10 cellular contexts compared by ENCODE assay signal in the genomic region with DNA sequence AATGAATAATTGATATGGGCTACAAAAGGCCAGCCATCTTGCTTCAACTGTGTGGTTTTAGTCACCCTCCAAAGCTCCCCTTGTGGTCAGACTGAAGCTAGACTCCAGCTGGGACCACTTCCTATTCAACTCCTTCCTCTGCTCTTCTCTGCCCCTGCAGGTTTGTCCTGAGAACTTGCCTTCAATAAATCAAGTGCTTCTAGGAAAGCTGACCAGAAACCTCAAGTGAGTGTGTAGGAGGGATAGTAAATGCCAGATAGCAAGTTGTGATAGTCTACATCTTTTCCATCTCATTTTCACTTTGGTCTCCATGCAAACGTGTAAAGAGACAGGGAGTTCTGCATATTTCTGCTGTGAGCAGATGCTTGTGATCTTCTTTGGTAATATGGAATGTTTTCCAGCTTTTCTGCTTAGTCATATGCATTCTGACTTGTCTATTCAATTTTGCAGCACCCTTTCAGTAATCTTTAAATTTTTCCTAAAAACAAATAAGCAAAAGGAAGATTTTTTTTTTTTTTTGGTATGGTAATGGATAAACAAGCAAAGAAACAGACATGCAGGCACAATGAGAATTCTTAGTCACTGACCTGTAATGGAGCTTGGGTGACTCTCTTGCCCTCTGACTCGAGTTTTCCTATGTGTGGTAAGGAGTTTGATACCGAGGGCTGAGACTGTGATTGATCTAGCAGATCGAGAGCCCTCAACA.
DNase-seq lines count a peak whose midpoint lies in the region; ATAC-seq and TF ChIP-seq lines count a peak whose summit lies in the region.
"Had no signal": no experiment of that assay in that cellular context is flagged by ENCODE, and none has a peak within 500 bp of the region (broad histone marks: within the 10 kb centered on the region; RNA-seq: fewer than 3 reads in every experiment).

No MANE protein-coding gene starts in this region.

- no peaks in the 10 kb centered on the region for H3K79me2 ChIP-seq in GM23338 (replicated peaks; ENCODE audit: insufficient read depth)

- H3K9me2 ChIP-seq in GM23338 (ENCODE audit: insufficient read depth) = no peaks in the 10 kb centered on the region

- H3K27ac ChIP-seq in GM23338 (ENCODE audit: low read depth) = no peak overlapping the region
- H3K27ac ChIP-seq in thyroid gland = no peak overlapping the region
- H3K27ac ChIP-seq: SK-N-MC had no signal

- no peak overlapping the region for H2AFZ ChIP-seq in GM23338

- no peak overlapping the region for H3K4me3 Mint-ChIP-seq in GM23338
- H3K4me3 Mint-ChIP-seq: naive B cell had no signal

- no peak overlapping the region for H3K4me2 ChIP-seq in GM23338

- H3K36me3 Mint-ChIP-seq in GM23338 (ENCODE audit: low read depth) = peaks cover 4% of the 10 kb centered on the region; the same call in 1 of the 3 replicates
- H3K36me3 Mint-ChIP-seq: naive B cell had no signal

- peak; percentile 71 for ATAC-seq in GM23338
- no peak for ATAC-seq in GM21367 (IDR thresholded peaks at IDR 0.05; ENCODE audit: unreplicated experiment)
- ATAC-seq in HG02973 (IDR thresholded peaks at IDR 0.05; ENCODE audit: unreplicated experiment) = no peak

- no peaks in the 10 kb centered on the region for H3K27me3 ChIP-seq in GM23338 (ENCODE audit: insufficient read depth)
- H3K27me3 ChIP-seq in thyroid gland = no peaks in the 10 kb centered on the region

- 60 to 69% methylated on average over 4 of the region's 4 CpGs for WGBS in thyroid gland, 2 donors

- no peaks in the 10 kb centered on the region for H4K20me1 ChIP-seq in GM23338 (replicated peaks; ENCODE audit: insufficient read depth)

- H3K4me1 ChIP-seq in GM23338 (ENCODE audit: insufficient read depth) (peaks cover 34% of the 10 kb centered on the region), thyroid gland (no peaks in the 10 kb centered on the region)

- H3K27ac Mint-ChIP-seq in GM23338 = no peak overlapping the region
- H3K27ac Mint-ChIP-seq: naive B cell had no signal

- H3K36me3 ChIP-seq in GM23338 (ENCODE audit: insufficient read depth) = no peaks in the 10 kb centered on the region
- H3K36me3 ChIP-seq in thyroid gland = no peaks in the 10 kb centered on the region

- no peak for TF ChIP-seq POLR2A in thyroid gland (IDR thresholded peaks at IDR 0.05)

- H3K4me1 Mint-ChIP-seq in GM23338 = peaks cover 55% of the 10 kb centered on the region
- H3K4me1 Mint-ChIP-seq: naive B cell had no signal

- H3F3A ChIP-seq in GM23338 (replicated peaks; ENCODE audit: low read depth) = no peaks in the 10 kb centered on the region

- DNase-seq in GM23338 (ENCODE audit: low spot score) = peak; percentile 89
- peak; percentile 23 for DNase-seq in NCI-H524 treated with DMSO at 0.1 percent for 48 hours (lab: John Stamatoyannopoulos, UW)
- DNase-seq in dermis blood vessel endothelial cell = peak; percentile 42
- peak; percentile 29 for DNase-seq in retina
- DNase-seq in cerebellum (ENCODE audit: low spot score) = no peak
- no peak for DNase-seq in thyroid gland
- DNase-seq: naive B cell had no signal

- intact Hi-C loops in thyroid gland (cut with DNase I) = no loop called here

- no peaks in the 10 kb centered on the region for H3K9me3 Mint-ChIP-seq in GM23338

- TF ChIP-seq CTCF in GM23338 (conservative IDR thresholded peaks at IDR 0.05; ENCODE audit: low read depth in 2 of 2) (peak; percentile 58 to 76), thyroid gland (IDR thresholded peaks at IDR 0.05) (peak in 3 of 6 experiments; percentile 6 to 33 (median 11))

- peaks cover 3% of the 10 kb centered on the region for H3K27me3 Mint-ChIP-seq in GM23338 (ENCODE audit: insufficient read depth, low read depth, poor library complexity)
- H3K27me3 Mint-ChIP-seq: naive B cell had no signal

- no peaks in the 10 kb centered on the region for H3K9me3 ChIP-seq in thyroid gland

- H3K4me3 ChIP-seq in GM23338 = no peak overlapping the region
- H3K4me3 ChIP-seq in thyroid gland (replicated peaks in 1 of 3) = no peak overlapping the region
- H3K4me3 ChIP-seq: SK-N-MC had no signal

TF ChIP-seq in GM23338, 12 proteins besides CTCF, POLR2A, EP300 and RAD21 (continues in another document):
- TF ChIP-seq, protein P1, sequence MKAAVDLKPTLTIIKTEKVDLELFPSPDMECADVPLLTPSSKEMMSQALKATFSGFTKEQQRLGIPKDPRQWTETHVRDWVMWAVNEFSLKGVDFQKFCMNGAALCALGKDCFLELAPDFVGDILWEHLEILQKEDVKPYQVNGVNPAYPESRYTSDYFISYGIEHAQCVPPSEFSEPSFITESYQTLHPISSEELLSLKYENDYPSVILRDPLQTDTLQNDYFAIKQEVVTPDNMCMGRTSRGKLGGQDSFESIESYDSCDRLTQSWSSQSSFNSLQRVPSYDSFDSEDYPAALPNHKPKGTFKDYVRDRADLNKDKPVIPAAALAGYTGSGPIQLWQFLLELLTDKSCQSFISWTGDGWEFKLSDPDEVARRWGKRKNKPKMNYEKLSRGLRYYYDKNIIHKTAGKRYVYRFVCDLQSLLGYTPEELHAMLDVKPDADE (IDR thresholded peaks at IDR 0.05) = no peak
- TF ChIP-seq, protein P2, sequence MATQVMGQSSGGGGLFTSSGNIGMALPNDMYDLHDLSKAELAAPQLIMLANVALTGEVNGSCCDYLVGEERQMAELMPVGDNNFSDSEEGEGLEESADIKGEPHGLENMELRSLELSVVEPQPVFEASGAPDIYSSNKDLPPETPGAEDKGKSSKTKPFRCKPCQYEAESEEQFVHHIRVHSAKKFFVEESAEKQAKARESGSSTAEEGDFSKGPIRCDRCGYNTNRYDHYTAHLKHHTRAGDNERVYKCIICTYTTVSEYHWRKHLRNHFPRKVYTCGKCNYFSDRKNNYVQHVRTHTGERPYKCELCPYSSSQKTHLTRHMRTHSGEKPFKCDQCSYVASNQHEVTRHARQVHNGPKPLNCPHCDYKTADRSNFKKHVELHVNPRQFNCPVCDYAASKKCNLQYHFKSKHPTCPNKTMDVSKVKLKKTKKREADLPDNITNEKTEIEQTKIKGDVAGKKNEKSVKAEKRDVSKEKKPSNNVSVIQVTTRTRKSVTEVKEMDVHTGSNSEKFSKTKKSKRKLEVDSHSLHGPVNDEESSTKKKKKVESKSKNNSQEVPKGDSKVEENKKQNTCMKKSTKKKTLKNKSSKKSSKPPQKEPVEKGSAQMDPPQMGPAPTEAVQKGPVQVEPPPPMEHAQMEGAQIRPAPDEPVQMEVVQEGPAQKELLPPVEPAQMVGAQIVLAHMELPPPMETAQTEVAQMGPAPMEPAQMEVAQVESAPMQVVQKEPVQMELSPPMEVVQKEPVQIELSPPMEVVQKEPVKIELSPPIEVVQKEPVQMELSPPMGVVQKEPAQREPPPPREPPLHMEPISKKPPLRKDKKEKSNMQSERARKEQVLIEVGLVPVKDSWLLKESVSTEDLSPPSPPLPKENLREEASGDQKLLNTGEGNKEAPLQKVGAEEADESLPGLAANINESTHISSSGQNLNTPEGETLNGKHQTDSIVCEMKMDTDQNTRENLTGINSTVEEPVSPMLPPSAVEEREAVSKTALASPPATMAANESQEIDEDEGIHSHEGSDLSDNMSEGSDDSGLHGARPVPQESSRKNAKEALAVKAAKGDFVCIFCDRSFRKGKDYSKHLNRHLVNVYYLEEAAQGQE (IDR thresholded peaks at IDR 0.05; ENCODE audit: unreplicated experiment) = no peak
- TF ChIP-seq ZNF331 (CRISPR knock-in tag; IDR thresholded peaks at IDR 0.05; ENCODE audit: low read depth) (no peak), JUNB (IDR thresholded peaks at IDR 0.05; ENCODE audit: unreplicated experiment) (no peak)

Comparison
In these comparisons a context has a peak if more than half of its experiments do, and no peak if none do; other contexts are left out.
1. DNase-seq: peak in GM23338 (single experiment), NCI-H524 treated with DMSO at 0.1 percent for 48 hours (single experiment), dermis blood vessel endothelial cell (single experiment) and retina (single experiment); none in cerebellum (single experiment) and thyroid gland (0 of 2).